Comparison of ENCODE assay signal across 21 cellular contexts in genomic region chr2:101157272-101157671, GRCh38. TPM values are rescaled to one million over a fixed set of nuclear protein-coding genes. Genes with fewer than 3 reads are reported as not detected.
DNase-seq lines count a peak whose midpoint lies in the region; ATAC-seq and TF ChIP-seq lines count a peak whose summit lies in the region.
"Had no signal": no experiment of that assay in that cellular context is flagged by ENCODE, and none has a peak within 500 bp of the region (broad histone marks: within the 10 kb centered on the region; RNA-seq: fewer than 3 reads in every experiment).

No MANE protein-coding gene starts in this region.

- no peak overlapping the region for H3K27ac Mint-ChIP-seq in activated CD4-positive, alpha-beta T cell treated with anti-CD3 and anti-CD28 coated beads, Interleukin-2, amount 10 ng/mL, durations not matched to agents 7 days and 5 days
- H3K27ac Mint-ChIP-seq in activated naive CD4-positive, alpha-beta T cell treated with anti-CD3 and anti-CD28 coated beads, Interleukin-2, amount 50 U/mL, for 72 hours: peak overlapping the region in 1 of 2 donors; percentile 40
- H3K27ac Mint-ChIP-seq in activated naive CD8-positive, alpha-beta T cell treated with anti-CD3 and anti-CD28 coated beads for 36 hours: no peak overlapping the region
- H3K27ac Mint-ChIP-seq in endodermal cell: no peak overlapping the region

- CTCF ChIA-PET in activated CD4-positive, alpha-beta T cell treated with anti-CD3 and anti-CD28 coated beads, Interleukin-2, amount 10 ng/mL, durations not matched to agents 7 days and 5 days (lab: Charles Lee): no interaction called here

- no peaks in the 10 kb centered on the region for H3K9me3 Mint-ChIP-seq in activated CD4-positive, alpha-beta T cell treated with anti-CD3 and anti-CD28 coated beads, Interleukin-2, amount 10 ng/mL, durations not matched to agents 7 days and 5 days
- no peaks in the 10 kb centered on the region for H3K9me3 Mint-ChIP-seq in activated naive CD4-positive, alpha-beta T cell treated with anti-CD3 and anti-CD28 coated beads, Interleukin-2, amount 50 U/mL, for 72 hours
- H3K9me3 Mint-ChIP-seq in activated naive CD8-positive, alpha-beta T cell treated with anti-CD3 and anti-CD28 coated beads for 36 hours: no peaks in the 10 kb centered on the region
- H3K9me3 Mint-ChIP-seq in endodermal cell: no peaks in the 10 kb centered on the region
- H3K9me3 Mint-ChIP-seq: CD8-positive, alpha-beta memory T cell had no signal

- POLR2A ChIA-PET in activated CD4-positive, alpha-beta T cell treated with anti-CD3 and anti-CD28 coated beads, Interleukin-2, amount 10 ng/mL, durations not matched to agents 7 days and 5 days (lab: Charles Lee): no interaction called here

- H3K36me3 ChIP-seq in endodermal cell (ENCODE audit: control insufficient read depth, insufficient read depth, low read length): no peaks in the 10 kb centered on the region

- H3K4me1 Mint-ChIP-seq in activated CD4-positive, alpha-beta T cell treated with anti-CD3 and anti-CD28 coated beads, Interleukin-2, amount 10 ng/mL, durations not matched to agents 7 days and 5 days: peaks cover 5% of the 10 kb centered on the region
- peaks cover 10% of the 10 kb centered on the region for H3K4me1 Mint-ChIP-seq in activated naive CD8-positive, alpha-beta T cell treated with anti-CD3 and anti-CD28 coated beads for 36 hours
- H3K4me1 Mint-ChIP-seq in endodermal cell: peaks cover 6% of the 10 kb centered on the region

- no peaks in the 10 kb centered on the region for H3K4me1 ChIP-seq in endodermal cell (ENCODE audit: control insufficient read depth, insufficient read depth, low read length)

- H3K27ac ChIP-seq in endodermal cell (ENCODE audit: low read depth, low read length): no peak overlapping the region
- H3K27ac ChIP-seq: KMS-11 had no signal

- no peaks in the 10 kb centered on the region for H3K36me3 Mint-ChIP-seq in activated CD4-positive, alpha-beta T cell treated with anti-CD3 and anti-CD28 coated beads, Interleukin-2, amount 10 ng/mL, durations not matched to agents 7 days and 5 days (ENCODE audit: low read depth)
- H3K36me3 Mint-ChIP-seq in activated naive CD4-positive, alpha-beta T cell treated with anti-CD3 and anti-CD28 coated beads, Interleukin-2, amount 50 U/mL, for 72 hours: no peaks in the 10 kb centered on the region
- no peaks in the 10 kb centered on the region for H3K36me3 Mint-ChIP-seq in activated naive CD8-positive, alpha-beta T cell treated with anti-CD3 and anti-CD28 coated beads for 36 hours
- no peaks in the 10 kb centered on the region for H3K36me3 Mint-ChIP-seq in endodermal cell (ENCODE audit: low read depth)
- H3K36me3 Mint-ChIP-seq: CD8-positive, alpha-beta memory T cell had no signal

- peaks cover 26% of the 10 kb centered on the region for H3K27me3 Mint-ChIP-seq in activated CD4-positive, alpha-beta T cell treated with anti-CD3 and anti-CD28 coated beads, Interleukin-2, amount 10 ng/mL, durations not matched to agents 7 days and 5 days
- H3K27me3 Mint-ChIP-seq in activated naive CD8-positive, alpha-beta T cell treated with anti-CD3 and anti-CD28 coated beads for 36 hours: peaks cover 10% of the 10 kb centered on the region
- no peaks in the 10 kb centered on the region for H3K27me3 Mint-ChIP-seq in endodermal cell (ENCODE audit: insufficient read depth)
- H3K27me3 Mint-ChIP-seq: CD8-positive, alpha-beta memory T cell had no signal

- H3K9me3 ChIP-seq in endodermal cell (ENCODE audit: control insufficient read depth, low read length): no peaks in the 10 kb centered on the region

- peak; percentile 32 for DNase-seq in activated CD4-positive, alpha-beta T cell treated with anti-CD3 and anti-CD28 coated beads for 48 hours
- no peak for DNase-seq in activated CD4-positive, alpha-beta T cell treated with anti-CD3 and anti-CD28 coated beads, Interleukin-2, amount 10 ng/mL, durations not matched to agents 7 days and 5 days
- no peak for DNase-seq in activated naive CD4-positive, alpha-beta T cell treated with anti-CD3 and anti-CD28 coated beads, Interleukin-2, amount 50 U/mL, for 72 hours (ENCODE audit: low spot score in 2 of 2)
- DNase-seq in activated naive CD4-positive, alpha-beta T cell (lab: John Stamatoyannopoulos, UW): no peak
- DNase-seq in activated naive CD8-positive, alpha-beta T cell treated with anti-CD3 and anti-CD28 coated beads for 36 hours: peak; percentile 13
- DNase-seq in stimulated activated naive CD8-positive, alpha-beta T cell treated with anti-CD3 and anti-CD28 coated beads, Interleukin-15, Interleukin-2, amounts not matched to agents 100 U/mL and 50 U/mL, for 24 hours: peak; percentile 16
- no peak for DNase-seq in endodermal cell
- DNase-seq: AML-193; C1 segment of cervical spinal cord; Calu3; CD8-positive, alpha-beta memory T cell; DMS153; IMR-90; NCI-H1105; NCI-H146; NCI-H2029 treated with DMSO at 0.1 percent for 48 hours; NCI-H226; NCI-H510A treated with DMSO at 0.1 percent for 48 hours; OCI-M1 had no signal

- ATAC-seq in activated naive CD4-positive, alpha-beta T cell treated with anti-CD3 and anti-CD28 coated beads, Interleukin-2, amount 50 U/mL, for 72 hours: peak; percentile 41 to 83
- peak; percentile 62 for ATAC-seq in stimulated activated naive CD8-positive, alpha-beta T cell treated with anti-CD3 and anti-CD28 coated beads, Interleukin-15, Interleukin-2, amounts not matched to agents 100 U/mL and 50 U/mL, for 24 hours
- ATAC-seq in GM19455 (IDR thresholded peaks at IDR 0.05; ENCODE audit: unreplicated experiment): no peak

- 94% methylated on average over 2 to 6 of the region's 6 CpGs for WGBS in endodermal cell (ENCODE audit: insufficient coverage in 1 of 2, insufficient read length in 1 of 2), 2 experiments

- no peak overlapping the region for H3K4me3 ChIP-seq in endodermal cell (ENCODE audit: low read length)

- no peak overlapping the region for H3K4me3 Mint-ChIP-seq in activated CD4-positive, alpha-beta T cell treated with anti-CD3 and anti-CD28 coated beads, Interleukin-2, amount 10 ng/mL, durations not matched to agents 7 days and 5 days
- H3K4me3 Mint-ChIP-seq in activated naive CD8-positive, alpha-beta T cell treated with anti-CD3 and anti-CD28 coated beads for 36 hours: no peak overlapping the region
- H3K4me3 Mint-ChIP-seq in endodermal cell: no peak overlapping the region
- H3K4me3 Mint-ChIP-seq: CD8-positive, alpha-beta memory T cell had no signal

- H3K9ac ChIP-seq in endodermal cell (ENCODE audit: extremely low read depth, low read length, poor library complexity, severe bottlenecking): no peak overlapping the region
- H3K9ac ChIP-seq: KMS-11 had no signal

- TF ChIP-seq CTCF in endodermal cell (conservative IDR thresholded peaks at IDR 0.05): no peak

- no peaks in the 10 kb centered on the region for H3K27me3 ChIP-seq in endodermal cell (ENCODE audit: control insufficient read depth, insufficient read depth, low read length, poor library complexity, severe bottlenecking)

RNA-seq across cellular contexts. Expression of gene TBC1D8, which starts 6.1 kb away (rescaled TPM):
- under 1 TPM; 0.50 to 0.65 TPM for total RNA-seq in activated CD4-positive, alpha-beta T cell treated with anti-CD3 and anti-CD28 coated beads, Interleukin-2, amount 10 ng/mL, durations not matched to agents 7 days and 5 days
- 10 to 100 TPM in 1 of 2 donors, 1 to 10 TPM in 1; 2.6 to 12.1 TPM for total RNA-seq in activated naive CD4-positive, alpha-beta T cell treated with anti-CD3 and anti-CD28 coated beads, Interleukin-2, amount 50 U/mL, for 72 hours
- 1 to 10 TPM; 2.0 to 2.1 TPM for total RNA-seq in activated naive CD8-positive, alpha-beta T cell treated with anti-CD3 and anti-CD28 coated beads for 36 hours
- total RNA-seq in endodermal cell: 10 to 100 TPM; 14.4 to 14.5 TPM
- polyA plus RNA-seq in endodermal cell (2013, experiment 1 of 2): 2.7 TPM
- polyA plus RNA-seq in endodermal cell (2013, experiment 2 of 2): 2.7 TPM

Comparison
In these comparisons a context has a peak if more than half of its experiments do, and no peak if none do; other contexts are left out.
1. DNase-seq: peak in activated CD4-positive, alpha-beta T cell treated with anti-CD3 and anti-CD28 coated beads for 48 hours (single experiment), activated naive CD8-positive, alpha-beta T cell treated with anti-CD3 and anti-CD28 coated beads for 36 hours (single experiment) and stimulated activated naive CD8-positive, alpha-beta T cell treated with anti-CD3 and anti-CD28 coated beads, Interleukin-15, Interleukin-2, amounts not matched to agents 100 U/mL and 50 U/mL, for 24 hours (single experiment); none in activated CD4-positive, alpha-beta T cell treated with anti-CD3 and anti-CD28 coated beads, Interleukin-2, amount 10 ng/mL, durations not matched to agents 7 days and 5 days (single experiment), activated naive CD4-positive, alpha-beta T cell treated with anti-CD3 and anti-CD28 coated beads, Interleukin-2, amount 50 U/mL, for 72 hours (0 of 2), activated naive CD4-positive, alpha-beta T cell (0 of 4) and endodermal cell (single experiment).